8 cellular contexts compared by ENCODE assay signal in genomic region chr15:73053398-73053723, GRCh38. TPM values are rescaled to one million over a fixed set of nuclear protein-coding genes. Genes with fewer than 3 reads are reported as not detected.
DNase-seq lines count a peak whose midpoint lies in the region; ATAC-seq and TF ChIP-seq lines count a peak whose summit lies in the region.

No MANE protein-coding gene starts in this region.

- no peak for TF ChIP-seq EP300 in sigmoid colon (IDR thresholded peaks at IDR 0.05)

- peaks cover 3% of the 10 kb centered on the region for H3K27me3 ChIP-seq in GM06990 (replicated peaks; ENCODE audit: control insufficient read depth, insufficient read depth, low read length)
- no peaks in the 10 kb centered on the region for H3K27me3 ChIP-seq in SU-DHL-6 (ENCODE audit: low read length)
- H3K27me3 ChIP-seq in sigmoid colon = no peaks in the 10 kb centered on the region

- intact Hi-C loops in sigmoid colon (cut with DNase I) = loop anchor here (2.0 to 10.0 kb wide), 4 partner anchors 27 to 676 kb away; partner anchors contain the start of genes BBS4, HEXA and HIGD2B

- TF ChIP-seq CTCF in GM06990 (IDR thresholded peaks at IDR 0.05; ENCODE audit: insufficient read depth, low read length, poor library complexity, severe bottlenecking) = no peak
- TF ChIP-seq CTCF in SU-DHL-6 (IDR thresholded peaks at IDR 0.05; ENCODE audit: insufficient read depth, low read length, poor library complexity, severe bottlenecking) = no peak
- no peak for TF ChIP-seq CTCF in fibroblast of villous mesenchyme (IDR thresholded peaks at IDR 0.05; ENCODE audit: insufficient read depth, low read depth, low read length)
- no peak for TF ChIP-seq CTCF in sigmoid colon (IDR thresholded peaks at IDR 0.05)

- no peak for DNase-seq in GM06990 (ENCODE audit: extremely low read depth, insufficient read length)
- DNase-seq in fibroblast of villous mesenchyme (ENCODE audit: low read depth) = no peak
- DNase-seq in sigmoid colon = no peak
- no peak for DNase-seq in putamen (ENCODE audit: low spot score)
- DNase-seq in NCI-H1694 (lab: John Stamatoyannopoulos, UW) = no peak

- TF ChIP-seq POLR2A in sigmoid colon (IDR thresholded peaks at IDR 0.05) = no peak

- no peaks in the 10 kb centered on the region for H3K79me2 ChIP-seq in SU-DHL-6 (ENCODE audit: insufficient read depth, low read length)

- no peaks in the 10 kb centered on the region for H4K20me1 ChIP-seq in SU-DHL-6 (ENCODE audit: low read depth, low read length)

- peak overlapping the region; percentile 69 for H3K4me2 ChIP-seq in SU-DHL-6 (ENCODE audit: low read depth, low read length, poor library complexity, severe bottlenecking)

- H3F3A ChIP-seq in SU-DHL-6 (ENCODE audit: insufficient read depth) = peaks cover 14% of the 10 kb centered on the region; the same call in 1 of the 2 replicates

- peak overlapping the region; percentile 62 for H3K4me3 ChIP-seq in GM06990 (replicated peaks; ENCODE audit: low read depth, low read length)
- peak overlapping the region; percentile 71 for H3K4me3 ChIP-seq in SU-DHL-6 (ENCODE audit: insufficient read depth, low read length, poor library complexity, severe bottlenecking)
- H3K4me3 ChIP-seq in fibroblast of villous mesenchyme (ENCODE audit: low read depth, low read length) = peak overlapping the region; percentile 61
- peak overlapping the region; percentile 72 to 93 (median 86) for H3K4me3 ChIP-seq in sigmoid colon

- H3K27ac ChIP-seq in SU-DHL-6 (ENCODE audit: low read depth, low read length) (no peak overlapping the region), sigmoid colon (peak overlapping the region; percentile 90 to 97 (median 96))

- H3K36me3 ChIP-seq in GM06990 (ENCODE audit: control insufficient read depth, insufficient read depth, low read length) = no peaks in the 10 kb centered on the region
- H3K36me3 ChIP-seq in SU-DHL-6 (ENCODE audit: low read length) = no peaks in the 10 kb centered on the region
- H3K36me3 ChIP-seq in sigmoid colon = no peaks in the 10 kb centered on the region

- H2AFZ ChIP-seq in SU-DHL-6 (ENCODE audit: low read depth, low read length, severe bottlenecking) = peak overlapping the region; percentile 79

- H3K9ac ChIP-seq in SU-DHL-6 (ENCODE audit: low read length) = peak overlapping the region; percentile 54

- H3K9me2 ChIP-seq in SU-DHL-6 (replicated peaks; ENCODE audit: insufficient read depth, low read length) = no peaks in the 10 kb centered on the region

- WGBS in sigmoid colon, 2 donors = 1 to 3% methylated on average over 8 of the region's 8 CpGs

- H3K4me1 ChIP-seq in sigmoid colon = peaks cover 0 to 32% (median 15%) of the 10 kb centered on the region in 4 donors

- no peak for ATAC-seq in activated CD4-positive, CD25-positive, alpha-beta regulatory T cell treated with anti-CD3 and anti-CD28 coated beads, Interleukin-2, amount 50 U/mL, for 24 hours
- no peak for ATAC-seq in HG02870 (IDR thresholded peaks at IDR 0.05; ENCODE audit: unreplicated experiment)

- H3K9me3 ChIP-seq in SU-DHL-6 (ENCODE audit: insufficient read depth, low read length) (no peaks in the 10 kb centered on the region), sigmoid colon (no peaks in the 10 kb centered on the region)

RNA-seq across cellular contexts. Expression of gene NEO1, which starts 1.1 kb away (rescaled TPM):
- total RNA-seq in fibroblast of villous mesenchyme = 38.3 and 60.5 TPM in 2 replicates
- total RNA-seq in sigmoid colon = 10 to 100 TPM; 19.3 to 42.1 (median 26.8) TPM
- 10 to 100 TPM in 1 of 3 donors, 1 to 10 TPM in 2; 9.0 to 56.5 (median 9.2) TPM for polyA plus RNA-seq in sigmoid colon
